In genomic region chr7:12066561-12066960, GRCh38 we compare ENCODE assay signal across 10 cellular contexts.
DNase-seq lines count a peak whose midpoint lies in the region; ATAC-seq and TF ChIP-seq lines count a peak whose summit lies in the region.
"Had no signal": no experiment of that assay in that cellular context is flagged by ENCODE, and none has a peak within 500 bp of the region (broad histone marks: within the 10 kb centered on the region; RNA-seq: fewer than 3 reads in every experiment).

No MANE protein-coding gene starts in this region.

- intact Hi-C loops in mucosa of descending colon (cut with DNase I, micrococcal nuclease), result loop anchor here (2.0 to 10.0 kb wide), 2 partner anchors 256 to 258 kb away; no protein-coding TSS in a partner anchor

- no peaks in the 10 kb centered on the region for H3K4me1 ChIP-seq in mucosa of descending colon (ENCODE audit: low read depth)

- no peaks in the 10 kb centered on the region for H3K36me3 ChIP-seq in mucosa of descending colon (ENCODE audit: low read depth)

- DNase-seq in ELR (ENCODE audit: low read depth) (peak; percentile 75), SKM-1 treated with dmso at 0.1 percent for 144 hours (lab: John Stamatoyannopoulos, UW; ENCODE audit: unreplicated experiment) (peak; percentile 62), mucosa of descending colon (no peak), NCI-H524 (lab: John Stamatoyannopoulos, UW) (no peak), OCI-M2 (lab: John Stamatoyannopoulos, UW; ENCODE audit: unreplicated experiment) (no peak), GF-D8 (lab: John Stamatoyannopoulos, UW) (no peak), DMS 273 treated with DMSO at 0.1 percent for 48 hours (lab: John Stamatoyannopoulos, UW) (no peak)
- DNase-seq: activated CD4-positive, alpha-beta T cell treated with anti-CD3 and anti-CD28 coated beads, Interleukin-2, amount 10 ng/mL, durations not matched to agents 24 days and 14 days; left ventricle myocardium superior had no signal

- no peak for TF ChIP-seq CTCF in mucosa of descending colon (IDR thresholded peaks at IDR 0.05)

- H3K4me3 ChIP-seq in mucosa of descending colon, result no peak overlapping the region

- no peaks in the 10 kb centered on the region for H3K9me3 ChIP-seq in mucosa of descending colon

- peak; percentile 45 for ATAC-seq in HG03432 (IDR thresholded peaks at IDR 0.05; ENCODE audit: unreplicated experiment)
- ATAC-seq in mucosa of descending colon, result peak; percentile 90
- ATAC-seq: left ventricle myocardium superior had no signal

Comparison
In these comparisons a context has a peak if more than half of its experiments do, and no peak if none do; other contexts are left out.
1. DNase-seq: peak in ELR (single experiment) and SKM-1 treated with dmso at 0.1 percent for 144 hours (single experiment); none in mucosa of descending colon (0 of 3), NCI-H524 (0 of 2), OCI-M2 (single experiment), GF-D8 (single experiment) and DMS 273 treated with DMSO at 0.1 percent for 48 hours (single experiment).